ENCODE assay signal across 27 cellular contexts in the genomic region with DNA sequence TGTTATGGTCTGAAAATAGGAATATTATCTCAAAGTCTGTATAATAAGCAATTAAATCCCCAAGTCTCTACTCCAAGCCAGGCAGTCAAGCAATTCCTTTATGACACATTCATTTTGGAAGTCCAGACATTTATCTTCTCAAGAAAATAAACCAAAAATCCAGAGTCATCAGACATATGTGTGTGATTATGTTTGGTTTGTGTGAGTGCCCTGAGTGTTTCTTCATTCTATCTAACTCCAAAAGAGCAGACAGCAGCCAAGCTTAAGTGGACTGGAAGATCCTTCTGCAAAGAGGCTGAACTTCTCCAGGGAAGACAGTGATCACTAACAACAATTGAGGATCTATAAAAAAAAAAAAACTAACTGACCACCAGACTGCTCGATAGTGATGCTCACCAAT.
DNase-seq lines count a peak whose midpoint lies in the region; ATAC-seq and TF ChIP-seq lines count a peak whose summit lies in the region.
"Had no signal": no experiment of that assay in that cellular context is flagged by ENCODE, and none has a peak within 500 bp of the region (broad histone marks: within the 10 kb centered on the region; RNA-seq: fewer than 3 reads in every experiment).

No MANE protein-coding gene starts in this region.

- DNase-seq in EL, result peak; percentile 31
- DNase-seq in cardiac fibroblast (ENCODE audit: low read depth in 2 of 2), result peak; percentile 2 to 10
- DNase-seq in fibroblast of the conjunctiva (ENCODE audit: low read depth), result peak; percentile 17
- DNase-seq in GM10266 (ENCODE audit: extremely low spot score), result no peak
- DNase-seq in activated naive CD4-positive, alpha-beta T cell treated with anti-CD3 and anti-CD28 coated beads, Interleukin-2, amount 50 U/mL, for 72 hours (ENCODE audit: low spot score in 2 of 2), result no peak
- DNase-seq in NCI-H1417 (lab: John Stamatoyannopoulos, UW), result no peak
- DNase-seq: activated CD8-positive, alpha-beta memory T cell treated with anti-CD3 and anti-CD28 coated beads for 24 hours; activated gamma-delta T cell treated with Interleukin-2 at 50 U/mL for 16 hours; activated T-cell treated with anti-CD3 and anti-CD28 coated beads, Interleukin-2, amount 50 U/mL, for 1 hour; amniotic stem cell; Caco-2; DMS79 treated with DMSO at 0.1 percent for 48 hours; foreskin melanocyte; left colon; NCI-H1105 treated with DMSO at 0.1 percent for 48 hours; NCI-H2029 treated with DMSO at 0.1 percent for 48 hours; NCI-H2227 treated with DMSO at 0.1 percent for 48 hours; NCI-H774; substantia nigra; T-helper 17 cell had no signal

- peaks cover 7 to 14% of the 10 kb centered on the region in 2 donors for H3K36me3 Mint-ChIP-seq in activated naive CD4-positive, alpha-beta T cell treated with anti-CD3 and anti-CD28 coated beads, Interleukin-2, amount 50 U/mL, for 72 hours

- H3K4me3 ChIP-seq in cardiac fibroblast (replicated peaks in 1 of 2; ENCODE audit: low read depth in 2 of 2, low read length in 2 of 2), result no peak overlapping the region
- H3K4me3 ChIP-seq: BLaER1, cardiac muscle cell, SK-N-MC had no signal

- no peaks in the 10 kb centered on the region for H3K9me3 Mint-ChIP-seq in activated naive CD4-positive, alpha-beta T cell treated with anti-CD3 and anti-CD28 coated beads, Interleukin-2, amount 50 U/mL, for 72 hours
- H3K9me3 Mint-ChIP-seq: dendritic cell treated with granulocyte-macrophage colony-stimulating factor and Interleukin-4, amounts not matched to agents 40 ng/mL and 50 ng/mL, for 4 days; IgD-negative memory B cell; memory B cell had no signal

- no peak overlapping the region for H3K27ac Mint-ChIP-seq in activated naive CD4-positive, alpha-beta T cell treated with anti-CD3 and anti-CD28 coated beads, Interleukin-2, amount 50 U/mL, for 72 hours
- H3K27ac Mint-ChIP-seq: dendritic cell treated with granulocyte-macrophage colony-stimulating factor and Interleukin-4, amounts not matched to agents 40 ng/mL and 50 ng/mL, for 4 days; memory B cell had no signal

- no peak for ATAC-seq in HG03469 (IDR thresholded peaks at IDR 0.05; ENCODE audit: unreplicated experiment)
- ATAC-seq in activated naive CD4-positive, alpha-beta T cell treated with anti-CD3 and anti-CD28 coated beads, Interleukin-2, amount 50 U/mL, for 72 hours, result no peak
- ATAC-seq: left colon, T-helper 17 cell had no signal

- TF ChIP-seq CTCF in cardiac fibroblast (IDR thresholded peaks at IDR 0.05; ENCODE audit: low read depth, low read length), result no peak
- no peak for TF ChIP-seq CTCF in GM10266 (IDR thresholded peaks at IDR 0.05; ENCODE audit: control insufficient read depth, insufficient read depth, low read depth, missing control alignments)

Comparison
In these comparisons a context has a peak if more than half of its experiments do, and no peak if none do; other contexts are left out.
1. DNase-seq: peak in EL (single experiment), cardiac fibroblast (2 of 2) and fibroblast of the conjunctiva (single experiment); none in GM10266 (single experiment), activated naive CD4-positive, alpha-beta T cell treated with anti-CD3 and anti-CD28 coated beads, Interleukin-2, amount 50 U/mL, for 72 hours (0 of 2) and NCI-H1417 (0 of 3).